ENCODE assay signal across 16 cellular contexts in genomic region chr14:71060795-71061455, GRCh38.
A peak's percentile ranks its signal among the peaks of the same experiment; 100 is the strongest.
DNase-seq lines count a peak whose midpoint lies in the region; ATAC-seq and TF ChIP-seq lines count a peak whose summit lies in the region.
"Had no signal": no experiment of that assay in that cellular context is flagged by ENCODE, and none has a peak within 500 bp of the region (broad histone marks: within the 10 kb centered on the region; RNA-seq: fewer than 3 reads in every experiment).

No MANE protein-coding gene starts in this region.

- no peak for ATAC-seq in CD4-positive, alpha-beta T cell (ENCODE audit: poor library complexity)

- no TSS peak for BruUV-seq in A673 (replicated peaks; lab: Mats Ljungman, UMichigan)

- WGBS in mesendoderm (ENCODE audit: extremely low coverage, insufficient coverage, low lambda C conversion rate) = no CpG with 5 or more reads among the region's 2 CpGs

- CTCF ChIA-PET in A673 (lab: Charles Lee) = no interaction called here
- CTCF ChIA-PET in CD4-positive, alpha-beta T cell (lab: Charles Lee) = no interaction called here

- no peaks in the 10 kb centered on the region for H3K4me1 ChIP-seq in A673 (ENCODE audit: insufficient read depth, low read length, poor library complexity, severe bottlenecking)
- H3K4me1 ChIP-seq in mesendoderm (ENCODE audit: control insufficient read depth, low read depth, low read length) = no peaks in the 10 kb centered on the region
- H3K4me1 ChIP-seq: BE2C had no signal

- H3K27ac ChIP-seq in A673 (ENCODE audit: low read depth, low read length, poor library complexity, severe bottlenecking) = peak overlapping the region; percentile 18
- no peak overlapping the region for H3K27ac ChIP-seq in CD4-positive, alpha-beta T cell (ENCODE audit: low read depth, low read length)
- H3K27ac ChIP-seq in brain microvascular endothelial cell = peak overlapping the region; percentile 38
- no peak overlapping the region for H3K27ac ChIP-seq in mesendoderm (ENCODE audit: low read depth, low read length)
- H3K27ac ChIP-seq: KMS-11, left ventricle myocardium inferior, VCaP had no signal

- H3K36me3 ChIP-seq in A673 (ENCODE audit: insufficient read depth, low read length, poor library complexity, severe bottlenecking) (peaks cover 54% of the 10 kb centered on the region), brain microvascular endothelial cell (replicated peaks) (peaks cover 13% of the 10 kb centered on the region), mesendoderm (ENCODE audit: control insufficient read depth, insufficient read depth, low read length) (peaks cover 5% of the 10 kb centered on the region)

- intact Hi-C loops in A673 (cut with micrococcal nuclease; ENCODE audit: unreplicated experiment) = no loop called here
- intact Hi-C loops in CD4-positive, alpha-beta T cell (cut with DNase I, micrococcal nuclease) = no loop called here
- intact Hi-C loops in posterior cingulate gyrus (cut with DNase I) = no loop called here

- DNase-seq in A673 (ENCODE audit: low spot score) (no peak), brain microvascular endothelial cell (peak; percentile 16), mesendoderm (peak; percentile 22), anterior cingulate cortex (lab: John Stamatoyannopoulos, UW) (no peak), posterior cingulate gyrus (no peak)
- DNase-seq in CD4-positive, alpha-beta T cell = no peak
- DNase-seq in stimulated activated CD4-positive, alpha-beta T cell treated with anti-CD3 and anti-CD28 coated beads, Interleukin-1b, Interleukin-23, amount 100 ng/mL, for 48 hours = no peak
- DNase-seq: activated CD8-positive, alpha-beta memory T cell treated with anti-CD3 and anti-CD28 coated beads for 24 hours; BE2C; left ventricle myocardium inferior; NCI-H1092; SHP77; stimulated activated CD4-positive, alpha-beta T cell treated with anti-CD3 and anti-CD28 coated beads, Interleukin-4, amount 100 ng/mL, for 1 hour had no signal

- TF ChIP-seq CTCF in A673 (conservative IDR thresholded peaks at IDR 0.05; ENCODE audit: low read depth, low read length) = no peak
- no peak for TF ChIP-seq CTCF in CD4-positive, alpha-beta T cell (IDR thresholded peaks at IDR 0.05)
- TF ChIP-seq CTCF in brain microvascular endothelial cell (IDR thresholded peaks at IDR 0.05; ENCODE audit: low read depth, low read length, missing control alignments) = no peak

- POLR2A ChIA-PET in A673 (lab: Charles Lee; ENCODE audit: low non-redundant PET) = no interaction called here
- POLR2A ChIA-PET in CD4-positive, alpha-beta T cell (lab: Charles Lee) = no interaction called here

- no peaks in the 10 kb centered on the region for H3K79me2 ChIP-seq in mesendoderm (ENCODE audit: control insufficient read depth, insufficient read depth, low read length)

- no peak overlapping the region for H2BK5ac ChIP-seq in mesendoderm (ENCODE audit: low read length)

- peaks cover 2% of the 10 kb centered on the region for H3K9me3 Mint-ChIP-seq in CD4-positive, alpha-beta T cell

- H3K9me3 ChIP-seq in A673 (ENCODE audit: low read depth, low read length, poor library complexity, severe bottlenecking) = peaks cover 13% of the 10 kb centered on the region
- H3K9me3 ChIP-seq in CD4-positive, alpha-beta T cell (ENCODE audit: control insufficient read depth, low read length) = no peaks in the 10 kb centered on the region
- H3K9me3 ChIP-seq: BE2C had no signal

- H4K8ac ChIP-seq in mesendoderm (ENCODE audit: low read depth, low read length) = no peak overlapping the region

- H3K4ac ChIP-seq in mesendoderm (ENCODE audit: low read depth, low read length) = no peak overlapping the region

- no peak overlapping the region for H2BK120ac ChIP-seq in mesendoderm (ENCODE audit: low read depth, low read length)

- H3K56ac ChIP-seq in mesendoderm (ENCODE audit: low read length) = no peak overlapping the region

- H3K27me3 Mint-ChIP-seq in CD4-positive, alpha-beta T cell = no peaks in the 10 kb centered on the region
- H3K27me3 Mint-ChIP-seq: progenitor cell of endocrine pancreas had no signal

- peaks cover 11% of the 10 kb centered on the region for H3K4me1 Mint-ChIP-seq in CD4-positive, alpha-beta T cell (ENCODE audit: low read depth)

- H3K4me3 ChIP-seq in A673 (ENCODE audit: low read depth, low read length, poor library complexity, severe bottlenecking) (no peak overlapping the region), brain microvascular endothelial cell (ENCODE audit: low read depth, low read length) (no peak overlapping the region), mesendoderm (ENCODE audit: low read length) (no peak overlapping the region)
- H3K4me3 ChIP-seq: left ventricle myocardium inferior had no signal

- no peak overlapping the region for H3K4me3 Mint-ChIP-seq in CD4-positive, alpha-beta T cell

- H3K36me3 Mint-ChIP-seq in CD4-positive, alpha-beta T cell (ENCODE audit: low read depth) = peaks cover 92% of the 10 kb centered on the region

- no peaks in the 10 kb centered on the region for H3K79me1 ChIP-seq in mesendoderm (ENCODE audit: low read length)

- H3K4me2 ChIP-seq in mesendoderm (ENCODE audit: low read length) = no peak overlapping the region
- H3K4me2 ChIP-seq: KMS-11 had no signal

- H4K5ac ChIP-seq in mesendoderm (ENCODE audit: low read length) = no peak overlapping the region

- in situ Hi-C loops in brain microvascular endothelial cell (cut with HindIII; ENCODE audit: low pct_ligation_motif_present, low sequenced_read_pairs) = no loop called here

- H2AK5ac ChIP-seq in mesendoderm (ENCODE audit: low read length) = no peak overlapping the region

- H3K27me3 ChIP-seq in A673 (replicated peaks; ENCODE audit: insufficient read depth, low read depth, low read length, poor library complexity) (no peaks in the 10 kb centered on the region), brain microvascular endothelial cell (replicated peaks) (no peaks in the 10 kb centered on the region), mesendoderm (ENCODE audit: insufficient read depth, low read length, poor library complexity) (no peaks in the 10 kb centered on the region)
- no peaks in the 10 kb centered on the region for H3K27me3 ChIP-seq in CD4-positive, alpha-beta T cell (ENCODE audit: control insufficient read depth, insufficient read depth, low read length)
- H3K27me3 ChIP-seq: BE2C had no signal

- H3K23ac ChIP-seq in mesendoderm (ENCODE audit: low read length) = no peak overlapping the region

- no peak overlapping the region for H3K18ac ChIP-seq in mesendoderm (ENCODE audit: low read length)

- peak overlapping the region; percentile 32 for H3K27ac Mint-ChIP-seq in CD4-positive, alpha-beta T cell
- H3K27ac Mint-ChIP-seq: progenitor cell of endocrine pancreas had no signal

- H2BK15ac ChIP-seq in mesendoderm (replicated peaks; ENCODE audit: low read depth) = no peak overlapping the region

- H3K9ac ChIP-seq in mesendoderm (ENCODE audit: low read length) = no peak overlapping the region
- H3K9ac ChIP-seq: KMS-11 had no signal

Comparison
In these comparisons a context has a peak if more than half of its experiments do, and no peak if none do; other contexts are left out.
1. DNase-seq: peak in brain microvascular endothelial cell (single experiment) and mesendoderm (single experiment); none in A673 (single experiment), CD4-positive, alpha-beta T cell (0 of 10), anterior cingulate cortex (0 of 58), stimulated activated CD4-positive, alpha-beta T cell treated with anti-CD3 and anti-CD28 coated beads, Interleukin-1b, Interleukin-23, amount 100 ng/mL, for 48 hours (single experiment) and posterior cingulate gyrus (0 of 10).
2. H3K27ac ChIP-seq: peak in A673 (single experiment) and brain microvascular endothelial cell (single experiment); none in CD4-positive, alpha-beta T cell (single experiment) and mesendoderm (single experiment).